Comparison of ENCODE assay signal across 8 cellular contexts in genomic region chr17:50904522-50905459, GRCh38. TPM values are rescaled to one million over a fixed set of nuclear protein-coding genes. Genes with fewer than 3 reads are reported as not detected.
DNase-seq lines count a peak whose midpoint lies in the region; ATAC-seq and TF ChIP-seq lines count a peak whose summit lies in the region.

No MANE protein-coding gene starts in this region.

- intact Hi-C loops in esophagus squamous epithelium (cut with DNase I), result no loop called here

- peak; percentile 55 for ATAC-seq in omental fat pad (ENCODE audit: low FRiP score)
- no peak for ATAC-seq in GM19395 (IDR thresholded peaks at IDR 0.05; ENCODE audit: unreplicated experiment)
- no peak for ATAC-seq in HG02610 (IDR thresholded peaks at IDR 0.05; ENCODE audit: unreplicated experiment)

- no peaks in the 10 kb centered on the region for H3K9me3 ChIP-seq in esophagus squamous epithelium

- TF ChIP-seq POLR2A in esophagus squamous epithelium (IDR thresholded peaks at IDR 0.05), result no peak

- TF ChIP-seq CTCF in esophagus squamous epithelium (IDR thresholded peaks at IDR 0.05), result peak in 3 of 6 experiments; percentile 4 to 15 (median 12)
- TF ChIP-seq CTCF in omental fat pad (IDR thresholded peaks at IDR 0.05), result no peak

- H3K27ac ChIP-seq in esophagus squamous epithelium, result peak overlapping the region; percentile 88 to 97 (median 96)

- DNase-seq in HuH-7 (ENCODE audit: low spot score), result peak; percentile 56
- DNase-seq in SHP77 (lab: John Stamatoyannopoulos, UW), result peak; percentile 47 to 73
- no peak for DNase-seq in esophagus squamous epithelium (lab: John Stamatoyannopoulos, UW)
- DNase-seq in omental fat pad (ENCODE audit: low spot score), result no peak
- no peak for DNase-seq in GOT3 (lab: John Stamatoyannopoulos, UW)
- no peak for DNase-seq in T-helper 1 cell

- H3K36me3 ChIP-seq in esophagus squamous epithelium, result no peaks in the 10 kb centered on the region

- WGBS in esophagus squamous epithelium, 2 donors, result 29 to 38% methylated on average over 8 to 9 of the region's 16 CpGs

- H3K4me3 ChIP-seq in esophagus squamous epithelium, result peak overlapping the region in 2 of 4 donors; percentile 1 to 5

- H3K4me1 ChIP-seq in esophagus squamous epithelium, result peaks cover 34 to 84% (median 50%) of the 10 kb centered on the region in 3 donors

- H3K27me3 ChIP-seq in esophagus squamous epithelium, result no peaks in the 10 kb centered on the region

RNA-seq across cellular contexts. Expression of gene TOB1, which starts 38.6 kb away (rescaled TPM):
- total RNA-seq in esophagus squamous epithelium (10 to 100 TPM; 21.5 to 35.9 (median 31.1) TPM), omental fat pad (10 to 100 TPM; 28.8 to 79.7 (median 37.0) TPM)

Comparison
In these comparisons a context has a peak if more than half of its experiments do, and no peak if none do; other contexts are left out.
1. DNase-seq: peak in HuH-7 (single experiment) and SHP77 (2 of 2); none in esophagus squamous epithelium (single experiment), omental fat pad (single experiment), GOT3 (single experiment) and T-helper 1 cell (0 of 5).